Comparison of ENCODE assay signal across 8 cellular contexts in genomic region chr12:54993181-54993835, GRCh38. TPM values are rescaled to one million over a fixed set of nuclear protein-coding genes. Genes with fewer than 3 reads are reported as not detected.
DNase-seq lines count a peak whose midpoint lies in the region; ATAC-seq and TF ChIP-seq lines count a peak whose summit lies in the region.

No MANE protein-coding gene starts in this region.

- H3K9me2 ChIP-seq in PC-3 (replicated peaks; ENCODE audit: low read length), result no peaks in the 10 kb centered on the region

- H2AFZ ChIP-seq in PC-3 (ENCODE audit: low read length) (no peak overlapping the region), neuronal stem cell (ENCODE audit: low read length) (no peak overlapping the region)

- H3K4me1 ChIP-seq in PC-3 (ENCODE audit: insufficient read depth, low read length), result no peaks in the 10 kb centered on the region
- peaks cover 0 to 3% of the 10 kb centered on the region in 2 donors for H3K4me1 ChIP-seq in neuronal stem cell (ENCODE audit: control insufficient read depth in 2 of 2, insufficient read depth in 1 of 2, low read depth in 1 of 2, low read length in 2 of 2)

- H3K4me3 ChIP-seq in PC-3 (ENCODE audit: low read length) (no peak overlapping the region), fibroblast of the aortic adventitia (ENCODE audit: low read depth, low read length) (no peak overlapping the region), neuronal stem cell (ENCODE audit: low read length in 2 of 2) (no peak overlapping the region)

- no peak overlapping the region for H2BK15ac ChIP-seq in neuronal stem cell (ENCODE audit: low read length)

- H4K8ac ChIP-seq in neuronal stem cell (ENCODE audit: low read depth, low read length), result no peak overlapping the region

- peak; percentile 24 for DNase-seq in DMS 273 treated with DMSO at 0.1 percent for 48 hours (lab: John Stamatoyannopoulos, UW)
- peak; percentile 81 for DNase-seq in PC-3
- DNase-seq in activated T-cell treated with anti-CD3 and anti-CD28 coated beads, Interleukin-2, amount 50 U/mL, for 72 hours, result peak; percentile 48 to 60
- DNase-seq in fibroblast of the aortic adventitia (ENCODE audit: low read depth), result peak; percentile 73
- peak; percentile 81 for DNase-seq in neuronal stem cell (ENCODE audit: low spot score)

- H4K20me1 ChIP-seq in PC-3 (ENCODE audit: low read length), result no peaks in the 10 kb centered on the region

- no peak overlapping the region for H4K91ac ChIP-seq in neuronal stem cell (ENCODE audit: low read depth, low read length, poor library complexity)

- H3K36me3 ChIP-seq in PC-3 (ENCODE audit: low read depth, low read length), result no peaks in the 10 kb centered on the region
- H3K36me3 ChIP-seq in neuronal stem cell (replicated peaks in 1 of 2; ENCODE audit: control insufficient read depth in 2 of 2, insufficient read depth in 2 of 2, low read length in 2 of 2), result no peaks in the 10 kb centered on the region

- CTCF ChIA-PET in PC-3 (lab: Charles Lee), result interaction anchor here (0.6 to 1.8 kb wide), 6 partner anchors 75 to 244 kb away, joined by 3 to 24 read pairs (median 6); no protein-coding TSS in a partner anchor

- no peaks in the 10 kb centered on the region for H3K79me2 ChIP-seq in PC-3 (ENCODE audit: low read length)

- ATAC-seq in GM21529 (IDR thresholded peaks at IDR 0.05; ENCODE audit: unreplicated experiment) (peak; percentile 33), PC-3 (peak; percentile 95), HG03039 (IDR thresholded peaks at IDR 0.05; ENCODE audit: unreplicated experiment) (no peak)
- peak; percentile 42 to 61 for ATAC-seq in activated T-cell treated with anti-CD3 and anti-CD28 coated beads, Interleukin-2, amount 50 U/mL, for 72 hours (replicated peaks in 1 of 2)

- H3K9me3 Mint-ChIP-seq in activated T-cell treated with anti-CD3 and anti-CD28 coated beads, Interleukin-2, amount 50 U/mL, for 72 hours, result no peaks in the 10 kb centered on the region

- H3K27me3 Mint-ChIP-seq in activated T-cell treated with anti-CD3 and anti-CD28 coated beads, Interleukin-2, amount 50 U/mL, for 72 hours (ENCODE audit: low read depth), result no peaks in the 10 kb centered on the region

- no TSS peak for BruUV-seq in PC-3 (replicated peaks; lab: Mats Ljungman, UMichigan)

- H3K79me1 ChIP-seq in neuronal stem cell (ENCODE audit: low read depth, low read length), result no peaks in the 10 kb centered on the region

- H2BK5ac ChIP-seq in neuronal stem cell (ENCODE audit: low read length), result no peak overlapping the region

- TF ChIP-seq CTCF in LNCAP (IDR thresholded peaks at IDR 0.05) (peak; percentile 86), PC-3 (conservative IDR thresholded peaks at IDR 0.05; ENCODE audit: low read depth, low read length) (peak; percentile 89), fibroblast of the aortic adventitia (IDR thresholded peaks at IDR 0.05; ENCODE audit: insufficient read depth, low read length) (peak; percentile 85)

- H3K27ac Mint-ChIP-seq in activated T-cell treated with anti-CD3 and anti-CD28 coated beads, Interleukin-2, amount 50 U/mL, for 72 hours, result no peak overlapping the region

- H3F3A ChIP-seq in PC-3 (ENCODE audit: low read length, unreplicated experiment), result no peaks in the 10 kb centered on the region

- no peak overlapping the region for H2AK5ac ChIP-seq in neuronal stem cell (ENCODE audit: low read depth, low read length)

- H3K23ac ChIP-seq in neuronal stem cell (ENCODE audit: low read depth, low read length, poor library complexity), result no peak overlapping the region

- no peak overlapping the region for H3K18ac ChIP-seq in neuronal stem cell (ENCODE audit: low read length)

- no peak overlapping the region for H3K4me3 Mint-ChIP-seq in activated T-cell treated with anti-CD3 and anti-CD28 coated beads, Interleukin-2, amount 50 U/mL, for 72 hours

- no peak overlapping the region for H2BK120ac ChIP-seq in neuronal stem cell (ENCODE audit: low read depth, low read length)

- WGBS in neuronal stem cell (ENCODE audit: extremely low coverage in 2 of 2, insufficient read length in 2 of 2, insufficient replicate concordance in 1 of 2), 2 donors, result no CpG with 5 or more reads among the region's 12 CpGs

- peaks cover 66% of the 10 kb centered on the region for H3K27me3 ChIP-seq in PC-3 (ENCODE audit: low read length)
- H3K27me3 ChIP-seq in neuronal stem cell (ENCODE audit: control insufficient read depth in 3 of 3, insufficient read depth in 3 of 3, low read depth in 1 of 3, low read length in 3 of 3), result no peaks in the 10 kb centered on the region

- H3K4ac ChIP-seq in neuronal stem cell (ENCODE audit: low read length), result no peak overlapping the region

- H2BK12ac ChIP-seq in neuronal stem cell (ENCODE audit: low read length), result no peak overlapping the region

- no peak overlapping the region for H3K4me2 ChIP-seq in PC-3 (ENCODE audit: low read length)
- H3K4me2 ChIP-seq in neuronal stem cell (ENCODE audit: insufficient read depth, low read length, poor library complexity, severe bottlenecking), result no peak overlapping the region

- no peaks in the 10 kb centered on the region for H3K36me3 Mint-ChIP-seq in activated T-cell treated with anti-CD3 and anti-CD28 coated beads, Interleukin-2, amount 50 U/mL, for 72 hours (ENCODE audit: insufficient read depth in 2 of 2)

- POLR2A ChIA-PET in PC-3 (lab: Charles Lee; ENCODE audit: unreplicated experiment), result no interaction called here

- no peak overlapping the region for H3K14ac ChIP-seq in neuronal stem cell (ENCODE audit: low read length)

- H3K27ac ChIP-seq in PC-3 (ENCODE audit: low read length), result no peak overlapping the region
- no peak overlapping the region for H3K27ac ChIP-seq in neuronal stem cell (replicated peaks; ENCODE audit: low read length)

- intact Hi-C loops in PC-3 (cut with micrococcal nuclease), result loop anchor here (1.0 kb wide), 2 partner anchors 80 to 150 kb away; no protein-coding TSS in a partner anchor

- H3K9ac ChIP-seq in PC-3 (ENCODE audit: low read length) (no peak overlapping the region), neuronal stem cell (ENCODE audit: low read depth, low read length, poor library complexity) (no peak overlapping the region)

- H3K9me3 ChIP-seq in PC-3 (ENCODE audit: low read length), result no peaks in the 10 kb centered on the region
- H3K9me3 ChIP-seq in neuronal stem cell (replicated peaks in 1 of 2; ENCODE audit: control insufficient read depth in 2 of 2, insufficient read depth in 1 of 2, low read depth in 1 of 2, low read length in 2 of 2), result no peaks in the 10 kb centered on the region

- peaks cover 45% of the 10 kb centered on the region for H3K4me1 Mint-ChIP-seq in activated T-cell treated with anti-CD3 and anti-CD28 coated beads, Interleukin-2, amount 50 U/mL, for 72 hours (ENCODE audit: low read depth)

RNA-seq across cellular contexts. Expression of gene TESPA1, which starts 8.7 kb away (rescaled TPM):
- not detected in 2 replicates for total RNA-seq in PC-3 (2014; rRNA removed)
- 10 to 100 TPM; 86.5 to 95.5 TPM for total RNA-seq in activated T-cell treated with anti-CD3 and anti-CD28 coated beads, Interleukin-2, amount 50 U/mL, for 72 hours
- not detected in 2 replicates for total RNA-seq in fibroblast of the aortic adventitia (ENCODE audit: low replicate concordance)
- 0.03 TPM for polyA plus RNA-seq in neuronal stem cell (2013, experiment 1 of 2)
- not detected for polyA plus RNA-seq in neuronal stem cell (2013, experiment 2 of 2)

RNA-seq across cellular contexts. Expression of gene NEUROD4, which starts 26.5 kb away (rescaled TPM):
- total RNA-seq in PC-3 (2014; rRNA removed), result not detected in 2 replicates
- not detected for total RNA-seq in activated T-cell treated with anti-CD3 and anti-CD28 coated beads, Interleukin-2, amount 50 U/mL, for 72 hours
- not detected in 2 replicates for total RNA-seq in fibroblast of the aortic adventitia (ENCODE audit: low replicate concordance)
- 0.10 TPM for polyA plus RNA-seq in neuronal stem cell (2013, experiment 1 of 2)
- 0.11 TPM for polyA plus RNA-seq in neuronal stem cell (2013, experiment 2 of 2)

Comparison
In these comparisons a context has a peak if more than half of its experiments do, and no peak if none do; other contexts are left out.
1. DNase-seq: peak in every context shown above with its lines; median percentile 81 in PC-3; 81 in neuronal stem cell; 73 in fibroblast of the aortic adventitia; 54 in activated T-cell treated with anti-CD3 and anti-CD28 coated beads, Interleukin-2, amount 50 U/mL, for 72 hours; 24 in DMS 273 treated with DMSO at 0.1 percent for 48 hours.
2. RNA of gene TESPA1, which starts 8.7 kb away (total RNA-seq): 86.5 to 95.5 TPM in activated T-cell treated with anti-CD3 and anti-CD28 coated beads, Interleukin-2, amount 50 U/mL, for 72 hours; not detected in PC-3 and not detected in fibroblast of the aortic adventitia; every median in the first group is over 10 times any median in the second.
3. Peak in every context shown above with its lines, with median percentiles within 50 percentile points of each other: CTCF ChIP-seq.